ENCODE assay signal across 8 cellular contexts in genomic region chr21:20882462-20883415, GRCh38.
DNase-seq lines count a peak whose midpoint lies in the region; FAIRE-seq and TF ChIP-seq lines count a peak whose summit lies in the region.
"Had no signal": no experiment of that assay in that cellular context is flagged by ENCODE, and none has a peak within 500 bp of the region (broad histone marks: within the 10 kb centered on the region; RNA-seq: fewer than 3 reads in every experiment).

No MANE protein-coding gene starts in this region.

- FAIRE-seq in small intestine (lab: Jason Lieb, UNC) = no peak

- H3K4me3 ChIP-seq in left ventricle myocardium inferior (no peak overlapping the region), ascending aorta (no peak overlapping the region), small intestine (ENCODE audit: low read depth in 1 of 2, low read length in 2 of 2) (no peak overlapping the region)
- H3K4me3 ChIP-seq: skin epidermis had no signal

- intact Hi-C loops in left ventricle myocardium inferior (cut with micrococcal nuclease) = no loop called here
- intact Hi-C loops in ascending aorta (cut with DNase I) = no loop called here

- no peaks in the 10 kb centered on the region for H3K4me1 ChIP-seq in left ventricle myocardium inferior
- no peaks in the 10 kb centered on the region for H3K4me1 ChIP-seq in ascending aorta
- no peaks in the 10 kb centered on the region for H3K4me1 ChIP-seq in small intestine (ENCODE audit: control insufficient read depth in 2 of 2, insufficient read depth in 1 of 2, low read depth in 1 of 2, low read length in 1 of 2)

- H3K27ac ChIP-seq in left ventricle myocardium inferior (replicated peaks) (no peak overlapping the region), ascending aorta (no peak overlapping the region), small intestine (ENCODE audit: low read depth in 1 of 2, low read length in 1 of 2) (no peak overlapping the region)
- H3K27ac ChIP-seq: skin epidermis had no signal

- H3K9me3 ChIP-seq in left ventricle myocardium inferior (replicated peaks) (no peaks in the 10 kb centered on the region), ascending aorta (no peaks in the 10 kb centered on the region), small intestine (ENCODE audit: control insufficient read depth, low read depth) (peaks cover 1% of the 10 kb centered on the region)

- H3K27me3 ChIP-seq in left ventricle myocardium inferior (ENCODE audit: low read depth) (no peaks in the 10 kb centered on the region), ascending aorta (no peaks in the 10 kb centered on the region), small intestine (ENCODE audit: control insufficient read depth in 2 of 2, insufficient read depth in 2 of 2, low read length in 2 of 2) (no peaks in the 10 kb centered on the region)

- H3K36me3 ChIP-seq in left ventricle myocardium inferior (no peaks in the 10 kb centered on the region), ascending aorta (no peaks in the 10 kb centered on the region), small intestine (ENCODE audit: control insufficient read depth in 2 of 2, insufficient read depth in 2 of 2, low read length in 2 of 2) (no peaks in the 10 kb centered on the region)

- DNase-seq in NAMALWA (ENCODE audit: low spot score) = peak; percentile 50
- peak; percentile 0 for DNase-seq in T1000 (lab: John Stamatoyannopoulos, UW)
- no peak for DNase-seq in left ventricle myocardium inferior
- peak; percentile 81 for DNase-seq in superior temporal gyrus (ENCODE audit: extremely low spot score)
- no peak for DNase-seq in ascending aorta (ENCODE audit: low spot score in 2 of 2)
- DNase-seq in small intestine = no peak

- 44 to 46% (median 44%) methylated on average over 9 of the region's 9 CpGs for WGBS in small intestine, 3 donors

- TF ChIP-seq CTCF in GM12873 (IDR thresholded peaks at IDR 0.05; ENCODE audit: insufficient read depth, low read depth, low read length, missing control alignments) (peak; percentile 22), left ventricle myocardium inferior (IDR thresholded peaks at IDR 0.05; ENCODE audit: borderline replicate concordance) (peak; percentile 54), ascending aorta (IDR thresholded peaks at IDR 0.05) (peak in 1 of 3 experiments; percentile 19)

Comparison
In these comparisons a context has a peak if more than half of its experiments do, and no peak if none do; other contexts are left out.
1. DNase-seq: peak in NAMALWA (single experiment), T1000 (single experiment) and superior temporal gyrus (single experiment); none in left ventricle myocardium inferior (single experiment), ascending aorta (0 of 2) and small intestine (single experiment).